ENCODE assay signal across 1 cellular context in the genomic region with DNA sequence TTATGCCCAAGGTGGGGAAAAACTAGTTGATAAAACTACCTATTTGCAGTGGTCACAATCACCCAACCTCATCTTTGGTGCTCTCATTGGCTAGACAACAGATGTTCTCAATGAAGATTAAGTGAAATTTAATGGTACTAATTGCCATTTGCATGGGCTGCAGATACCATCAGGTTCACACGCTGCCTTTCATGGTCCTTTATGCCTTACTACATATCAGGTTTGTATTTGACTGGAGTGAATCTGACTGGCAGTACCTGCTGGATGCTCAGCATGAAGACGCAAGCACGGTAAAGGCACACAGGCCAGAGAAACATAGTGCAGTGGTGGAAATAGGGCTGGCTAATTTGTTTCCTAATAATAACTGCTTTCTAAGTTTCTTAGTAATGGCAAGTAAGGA.
TF ChIP-seq lines count a peak whose summit lies in the region.

No MANE protein-coding gene starts in this region.

TF ChIP-seq in SK-N-SH treated with all-trans-retinoic acid at 6 μM for 48 hours, 23 proteins besides CTCF, POLR2A, EP300 and RAD21 (continued from another document):
- TF ChIP-seq, protein P1, sequence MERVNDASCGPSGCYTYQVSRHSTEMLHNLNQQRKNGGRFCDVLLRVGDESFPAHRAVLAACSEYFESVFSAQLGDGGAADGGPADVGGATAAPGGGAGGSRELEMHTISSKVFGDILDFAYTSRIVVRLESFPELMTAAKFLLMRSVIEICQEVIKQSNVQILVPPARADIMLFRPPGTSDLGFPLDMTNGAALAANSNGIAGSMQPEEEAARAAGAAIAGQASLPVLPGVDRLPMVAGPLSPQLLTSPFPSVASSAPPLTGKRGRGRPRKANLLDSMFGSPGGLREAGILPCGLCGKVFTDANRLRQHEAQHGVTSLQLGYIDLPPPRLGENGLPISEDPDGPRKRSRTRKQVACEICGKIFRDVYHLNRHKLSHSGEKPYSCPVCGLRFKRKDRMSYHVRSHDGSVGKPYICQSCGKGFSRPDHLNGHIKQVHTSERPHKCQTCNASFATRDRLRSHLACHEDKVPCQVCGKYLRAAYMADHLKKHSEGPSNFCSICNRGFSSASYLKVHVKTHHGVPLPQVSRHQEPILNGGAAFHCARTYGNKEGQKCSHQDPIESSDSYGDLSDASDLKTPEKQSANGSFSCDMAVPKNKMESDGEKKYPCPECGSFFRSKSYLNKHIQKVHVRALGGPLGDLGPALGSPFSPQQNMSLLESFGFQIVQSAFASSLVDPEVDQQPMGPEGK (CRISPR knock-in tag; IDR thresholded peaks at IDR 0.05; ENCODE audit: borderline replicate concordance): no peak
- TF ChIP-seq ZFP30 (CRISPR knock-in tag; IDR thresholded peaks at IDR 0.05) (no peak), RARB (CRISPR knock-in tag; IDR thresholded peaks at IDR 0.05) (no peak), TOX (CRISPR knock-in tag; IDR thresholded peaks at IDR 0.05; ENCODE audit: borderline replicate concordance) (no peak), ARNTL (CRISPR knock-in tag; IDR thresholded peaks at IDR 0.05; ENCODE audit: borderline replicate concordance, low read depth) (no peak), ZNF70 (CRISPR knock-in tag; IDR thresholded peaks at IDR 0.05) (no peak), ZNF8 (CRISPR knock-in tag; IDR thresholded peaks at IDR 0.05) (no peak), ZFP3 (CRISPR knock-in tag; IDR thresholded peaks at IDR 0.05) (no peak), BACH2 (CRISPR knock-in tag; IDR thresholded peaks at IDR 0.05; ENCODE audit: borderline replicate concordance) (no peak), ZNF565 (CRISPR knock-in tag; conservative IDR thresholded peaks at IDR 0.05; ENCODE audit: low read depth) (no peak), ESRRG (CRISPR knock-in tag; IDR thresholded peaks at IDR 0.05) (no peak), SNAI2 (CRISPR knock-in tag; IDR thresholded peaks at IDR 0.05) (no peak), ISL1 (CRISPR knock-in tag; IDR thresholded peaks at IDR 0.05) (no peak)
- TF ChIP-seq, protein P2, sequence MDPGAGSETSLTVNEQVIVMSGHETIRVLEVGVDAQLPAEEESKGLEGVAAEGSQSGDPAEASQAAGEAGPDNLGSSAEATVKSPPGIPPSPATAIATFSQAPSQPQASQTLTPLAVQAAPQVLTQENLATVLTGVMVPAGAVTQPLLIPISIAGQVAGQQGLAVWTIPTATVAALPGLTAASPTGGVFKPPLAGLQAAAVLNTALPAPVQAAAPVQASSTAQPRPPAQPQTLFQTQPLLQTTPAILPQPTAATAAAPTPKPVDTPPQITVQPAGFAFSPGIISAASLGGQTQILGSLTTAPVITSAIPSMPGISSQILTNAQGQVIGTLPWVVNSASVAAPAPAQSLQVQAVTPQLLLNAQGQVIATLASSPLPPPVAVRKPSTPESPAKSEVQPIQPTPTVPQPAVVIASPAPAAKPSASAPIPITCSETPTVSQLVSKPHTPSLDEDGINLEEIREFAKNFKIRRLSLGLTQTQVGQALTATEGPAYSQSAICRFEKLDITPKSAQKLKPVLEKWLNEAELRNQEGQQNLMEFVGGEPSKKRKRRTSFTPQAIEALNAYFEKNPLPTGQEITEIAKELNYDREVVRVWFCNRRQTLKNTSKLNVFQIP (CRISPR knock-in tag; IDR thresholded peaks at IDR 0.05; ENCODE audit: borderline replicate concordance, low read depth): no peak
